ENCODE assay signal across 8 cellular contexts in genomic region chr4:169099775-169100180, GRCh38.
DNase-seq lines count a peak whose midpoint lies in the region; ATAC-seq and TF ChIP-seq lines count a peak whose summit lies in the region.
"Had no signal": no experiment of that assay in that cellular context is flagged by ENCODE, and none has a peak within 500 bp of the region (broad histone marks: within the 10 kb centered on the region; RNA-seq: fewer than 3 reads in every experiment).

No MANE protein-coding gene starts in this region.

- no peaks in the 10 kb centered on the region for H3K4me1 Mint-ChIP-seq in CD4-positive, alpha-beta memory T cell
- H3K4me1 Mint-ChIP-seq: activated naive CD4-positive, alpha-beta T cell treated with anti-CD3 and anti-CD28 coated beads, Interleukin-2, amount 50 U/mL, for 24 hours had no signal

- no peaks in the 10 kb centered on the region for H3K9me3 ChIP-seq in thyroid gland
- H3K9me3 ChIP-seq in CD4-positive, alpha-beta memory T cell (ENCODE audit: control insufficient read depth in 1 of 2, low read length in 2 of 2), result no peaks in the 10 kb centered on the region

- H3K9me3 Mint-ChIP-seq in CD4-positive, alpha-beta memory T cell, result peaks cover 0 to 2% (median 0%) of the 10 kb centered on the region in 8 donors
- H3K9me3 Mint-ChIP-seq: activated naive CD4-positive, alpha-beta T cell treated with anti-CD3 and anti-CD28 coated beads, Interleukin-2, amount 50 U/mL, for 24 hours had no signal

- H3K4me3 Mint-ChIP-seq in CD4-positive, alpha-beta memory T cell, result no peak overlapping the region
- H3K4me3 Mint-ChIP-seq: activated naive CD4-positive, alpha-beta T cell treated with anti-CD3 and anti-CD28 coated beads, Interleukin-2, amount 50 U/mL, for 24 hours had no signal

- no peak overlapping the region for H3K27ac Mint-ChIP-seq in CD4-positive, alpha-beta memory T cell
- H3K27ac Mint-ChIP-seq: activated naive CD4-positive, alpha-beta T cell treated with anti-CD3 and anti-CD28 coated beads, Interleukin-2, amount 50 U/mL, for 24 hours had no signal

- ATAC-seq in GM19467 (IDR thresholded peaks at IDR 0.05; ENCODE audit: unreplicated experiment), result peak; percentile 59
- peak; percentile 57 for ATAC-seq in HG03196 (IDR thresholded peaks at IDR 0.05; ENCODE audit: unreplicated experiment)
- no peak for ATAC-seq in HG02610 (IDR thresholded peaks at IDR 0.05; ENCODE audit: unreplicated experiment)

- TF ChIP-seq CTCF in fibroblast of mammary gland (conservative IDR thresholded peaks at IDR 0.05; ENCODE audit: control insufficient read depth, insufficient read depth, low read depth, low read length) (no peak), thyroid gland (IDR thresholded peaks at IDR 0.05) (no peak)

- peaks cover 1 to 7% of the 10 kb centered on the region in 2 donors for H3K36me3 ChIP-seq in thyroid gland
- H3K36me3 ChIP-seq in CD4-positive, alpha-beta memory T cell (ENCODE audit: insufficient read depth, low read length), result no peaks in the 10 kb centered on the region

- H3K36me3 Mint-ChIP-seq in CD4-positive, alpha-beta memory T cell, result no peaks in the 10 kb centered on the region
- H3K36me3 Mint-ChIP-seq: activated naive CD4-positive, alpha-beta T cell treated with anti-CD3 and anti-CD28 coated beads, Interleukin-2, amount 50 U/mL, for 24 hours had no signal

- WGBS in thyroid gland, 2 donors, result 52 to 69% methylated on average over 3 of the region's 3 CpGs

- no peak for TF ChIP-seq POLR2A in thyroid gland (IDR thresholded peaks at IDR 0.05)

- peaks cover 5 to 10% of the 10 kb centered on the region in 2 donors for H3K27me3 Mint-ChIP-seq in CD4-positive, alpha-beta memory T cell

- H3K4me1 ChIP-seq in thyroid gland, result peaks cover 17 to 24% of the 10 kb centered on the region in 2 donors
- H3K4me1 ChIP-seq in CD4-positive, alpha-beta memory T cell (ENCODE audit: insufficient read depth, low read length), result no peaks in the 10 kb centered on the region

- peak overlapping the region; percentile 37 to 70 (median 65) for H3K27ac ChIP-seq in thyroid gland
- no peak overlapping the region for H3K27ac ChIP-seq in CD4-positive, alpha-beta memory T cell (ENCODE audit: low read depth, low read length)

- H3K4me3 ChIP-seq in fibroblast of mammary gland (ENCODE audit: control insufficient read depth, low read depth, low read length) (no peak overlapping the region), thyroid gland (replicated peaks in 1 of 3) (no peak overlapping the region)
- H3K4me3 ChIP-seq in CD4-positive, alpha-beta memory T cell (ENCODE audit: low read length in 2 of 2), result no peak overlapping the region

- intact Hi-C loops in thyroid gland (cut with DNase I), result no loop called here
- intact Hi-C loops in CD4-positive, alpha-beta memory T cell (cut with micrococcal nuclease), result no loop called here

- CTCF ChIA-PET in CD4-positive, alpha-beta memory T cell (lab: Charles Lee; ENCODE audit: partially characterized antibody), result no interaction called here

- POLR2A ChIA-PET in CD4-positive, alpha-beta memory T cell (lab: Charles Lee; ENCODE audit: partially characterized antibody), result no interaction called here

- no peaks in the 10 kb centered on the region for H3K27me3 ChIP-seq in thyroid gland
- H3K27me3 ChIP-seq in CD4-positive, alpha-beta memory T cell (ENCODE audit: insufficient read depth, low read length), result no peaks in the 10 kb centered on the region

- DNase-seq in fibroblast of mammary gland (ENCODE audit: low read depth), result peak; percentile 42
- DNase-seq in thyroid gland, result peak; percentile 31 to 43
- DNase-seq in SIG-M5 treated with dmso at 0.1 percent for 504 hours (lab: John Stamatoyannopoulos, UW; ENCODE audit: unreplicated experiment), result no peak
- no peak for DNase-seq in CD4-positive, alpha-beta memory T cell

Comparison
In these comparisons a context has a peak if more than half of its experiments do, and no peak if none do; other contexts are left out.
1. DNase-seq: peak in fibroblast of mammary gland (single experiment) and thyroid gland (2 of 2); none in SIG-M5 treated with dmso at 0.1 percent for 504 hours (single experiment) and CD4-positive, alpha-beta memory T cell (0 of 5).